ENCODE assay signal across 8 cellular contexts in the genomic region with DNA sequence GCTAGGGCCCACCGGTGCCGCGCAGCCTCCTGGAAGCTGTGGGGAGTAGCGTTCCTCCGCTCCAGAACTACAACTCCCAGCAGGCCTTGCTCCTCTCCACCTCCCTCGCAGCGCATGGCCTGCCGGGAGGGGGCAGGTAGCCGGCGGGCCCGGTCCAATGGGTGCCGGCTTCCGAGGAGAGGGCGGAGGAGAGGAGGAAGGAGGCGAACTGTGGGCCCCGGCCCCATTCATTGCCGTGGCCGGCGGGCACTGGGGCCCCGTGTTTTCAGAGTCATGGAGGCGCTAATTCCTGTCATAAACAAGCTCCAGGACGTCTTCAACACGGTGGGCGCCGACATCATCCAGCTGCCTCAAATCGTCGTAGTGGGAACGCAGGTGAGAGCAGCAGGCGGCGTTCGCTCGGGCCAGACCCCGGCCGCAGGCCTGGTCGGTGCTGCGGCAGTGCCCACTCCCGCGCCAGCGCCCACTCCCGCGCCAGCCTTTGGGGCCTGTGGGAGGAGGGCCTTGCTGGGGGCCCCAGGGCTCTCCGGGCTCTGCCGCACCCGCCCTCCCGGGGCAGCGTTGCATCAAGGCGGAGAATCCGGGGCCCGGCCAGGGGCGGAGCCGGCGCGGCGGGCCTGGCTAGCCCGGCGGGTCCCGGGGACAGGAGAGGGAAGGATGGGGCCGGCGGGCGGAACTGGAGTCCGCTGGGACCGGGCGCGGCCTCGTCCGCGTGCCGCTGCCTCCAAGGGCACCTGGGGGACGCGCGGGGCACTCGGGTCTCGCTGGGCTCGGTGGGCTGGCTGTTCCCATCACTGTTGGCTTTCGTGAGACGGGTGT. TPM values are rescaled to one million over a fixed set of nuclear protein-coding genes. Genes with fewer than 3 reads are reported as not detected.
DNase-seq lines count a peak whose midpoint lies in the region; ATAC-seq and TF ChIP-seq lines count a peak whose summit lies in the region.

A gene (plus strand): TSS at position 211 of the 819 bp plus-strand sequence. CDS start 63 bp downstream, at position 274.

- intact Hi-C loops in activated CD4-positive, alpha-beta T cell treated with anti-CD3 and anti-CD28 coated beads for 36 hours (cut with DNase I, micrococcal nuclease), result loop anchor here (1.0 to 10.0 kb wide), 12 partner anchors 76 to 1927 kb away; a partner anchor contains a TSS

- peaks cover 9% of the 10 kb centered on the region for H3K36me3 Mint-ChIP-seq in activated CD4-positive, alpha-beta T cell treated with anti-CD3 and anti-CD28 coated beads for 36 hours (ENCODE audit: low read depth)

- peak within 1 kb of the TSS; percentile 89 for H3K27ac Mint-ChIP-seq in activated CD4-positive, alpha-beta T cell treated with anti-CD3 and anti-CD28 coated beads for 36 hours

- H3K4me3 ChIP-seq in choroid plexus epithelial cell (ENCODE audit: low read depth, low read length), result peak within 1 kb of the TSS; percentile 91

- H3K9me3 Mint-ChIP-seq in activated CD4-positive, alpha-beta T cell treated with anti-CD3 and anti-CD28 coated beads for 36 hours (ENCODE audit: low read depth), result no peaks in the 10 kb centered on the region

- DNase-seq in Ammon's horn (ENCODE audit: low spot score) (peak; percentile 98), GM19238 (ENCODE audit: insufficient read length, low spot score) (peak; percentile 92), NCI-H524 (lab: John Stamatoyannopoulos, UW) (peak; percentile 86 to 94), choroid plexus epithelial cell (ENCODE audit: low read depth) (peak; percentile 98), kidney glomerular epithelial cell (lab: John Stamatoyannopoulos, UW) (peak; percentile 90)
- peak; percentile 96 for DNase-seq in activated CD4-positive, alpha-beta T cell treated with anti-CD3 and anti-CD28 coated beads for 36 hours
- DNase-seq in stimulated activated CD4-positive, alpha-beta T cell treated with anti-CD3 and anti-CD28 coated beads, Interleukin-1b, Interleukin-23, amount 100 ng/mL, for 1 hour (ENCODE audit: low read depth in 2 of 2), result peak; percentile 80 to 82

- POLR2A ChIA-PET in activated CD4-positive, alpha-beta T cell treated with anti-CD3 and anti-CD28 coated beads for 36 hours (lab: Charles Lee), result no interaction called here

- peaks cover 21% of the 10 kb centered on the region for H3K4me1 Mint-ChIP-seq in activated CD4-positive, alpha-beta T cell treated with anti-CD3 and anti-CD28 coated beads for 36 hours

- H3K4me3 Mint-ChIP-seq in activated CD4-positive, alpha-beta T cell treated with anti-CD3 and anti-CD28 coated beads for 36 hours, result peak within 1 kb of the TSS; percentile 84

- H3K27me3 Mint-ChIP-seq in activated CD4-positive, alpha-beta T cell treated with anti-CD3 and anti-CD28 coated beads for 36 hours, result no peaks in the 10 kb centered on the region

- TF ChIP-seq CTCF in choroid plexus epithelial cell (conservative IDR thresholded peaks at IDR 0.05; ENCODE audit: low read depth, low read length), result no peak

- peak; percentile 95 for ATAC-seq in HG03442 (IDR thresholded peaks at IDR 0.05; ENCODE audit: unreplicated experiment)
- peak; percentile 99 for ATAC-seq in activated CD4-positive, alpha-beta T cell treated with anti-CD3 and anti-CD28 coated beads for 36 hours

- CTCF ChIA-PET in activated CD4-positive, alpha-beta T cell treated with anti-CD3 and anti-CD28 coated beads for 36 hours (lab: Charles Lee), result interaction anchor here (0.6 to 1.0 kb wide), 2 partner anchors 32 to 76 kb away, joined by 3 to 8 read pairs; a partner anchor contains a TSS

RNA-seq across cellular contexts. Expression of the gene that starts here (rescaled TPM):
- 10 to 100 TPM; 67.1 to 68.5 TPM for total RNA-seq in activated CD4-positive, alpha-beta T cell treated with anti-CD3 and anti-CD28 coated beads for 36 hours

Comparison
In these comparisons a context has a peak if more than half of its experiments do, and no peak if none do; other contexts are left out.
1. Peak in every context shown above with its lines: DNase-seq, ATAC-seq and H3K4me3 ChIP-seq.